8 cellular contexts compared by ENCODE assay signal in genomic region chr9:8856686-8857329, GRCh38.
DNase-seq lines count a peak whose midpoint lies in the region; ATAC-seq and TF ChIP-seq lines count a peak whose summit lies in the region.

No MANE protein-coding gene starts in this region.

- CTCF ChIA-PET in activated B cell treated with CpG ODN at 0.5 μM for 24 hours (lab: Charles Lee), result no interaction called here

- peak overlapping the region; percentile 76 for H3K4me3 ChIP-seq in iPS-11a (ENCODE audit: low read depth, low read length)

- H3K9me3 Mint-ChIP-seq in activated B cell treated with CpG ODN at 0.5 μM for 24 hours, result no peaks in the 10 kb centered on the region
- H3K9me3 Mint-ChIP-seq in stimulated activated effector memory CD8-positive, alpha-beta T cell treated with anti-CD3 and anti-CD28 coated beads, Interleukin-12 subunit alpha, Interleukin-12 subunit beta, amount 100 ng/mL, for 72 hours, result no peaks in the 10 kb centered on the region

- ATAC-seq in activated B cell treated with CpG ODN at 0.5 μM for 24 hours (ENCODE audit: low read depth), result no peak
- no peak for ATAC-seq in stimulated activated effector memory CD8-positive, alpha-beta T cell treated with anti-CD3 and anti-CD28 coated beads, Interleukin-12 subunit alpha, Interleukin-12 subunit beta, amount 100 ng/mL, for 72 hours

- peak; percentile 22 for DNase-seq in DMS153 treated with DMSO at 0.1 percent for 48 hours (lab: John Stamatoyannopoulos, UW; ENCODE audit: unreplicated experiment)
- DNase-seq in DMS153 (lab: John Stamatoyannopoulos, UW), result no peak
- DNase-seq in activated B cell treated with CpG ODN at 0.5 μM for 24 hours, result no peak
- DNase-seq in stimulated activated effector memory CD8-positive, alpha-beta T cell treated with anti-CD3 and anti-CD28 coated beads, Interleukin-12 subunit alpha, Interleukin-12 subunit beta, amount 100 ng/mL, for 72 hours (ENCODE audit: low spot score in 2 of 2), result no peak
- no peak for DNase-seq in T-helper 9 cell
- DNase-seq in MV-4-11 (lab: John Stamatoyannopoulos, UW), result no peak
- no peak for DNase-seq in SHP77 treated with DMSO at 0.1 percent for 48 hours (lab: John Stamatoyannopoulos, UW)

- H3K36me3 Mint-ChIP-seq in activated B cell treated with CpG ODN at 0.5 μM for 24 hours (ENCODE audit: low read depth), result no peaks in the 10 kb centered on the region
- H3K36me3 Mint-ChIP-seq in stimulated activated effector memory CD8-positive, alpha-beta T cell treated with anti-CD3 and anti-CD28 coated beads, Interleukin-12 subunit alpha, Interleukin-12 subunit beta, amount 100 ng/mL, for 72 hours, result no peaks in the 10 kb centered on the region

- no peak overlapping the region for H3K27ac Mint-ChIP-seq in activated B cell treated with CpG ODN at 0.5 μM for 24 hours
- no peak overlapping the region for H3K27ac Mint-ChIP-seq in stimulated activated effector memory CD8-positive, alpha-beta T cell treated with anti-CD3 and anti-CD28 coated beads, Interleukin-12 subunit alpha, Interleukin-12 subunit beta, amount 100 ng/mL, for 72 hours

- H3K27me3 Mint-ChIP-seq in activated B cell treated with CpG ODN at 0.5 μM for 24 hours, result peaks cover 37% of the 10 kb centered on the region

- POLR2A ChIA-PET in activated B cell treated with CpG ODN at 0.5 μM for 24 hours (lab: Charles Lee), result no interaction called here

- TF ChIP-seq CTCF in activated B cell treated with CpG ODN at 0.5 μM for 24 hours (IDR thresholded peaks at IDR 0.05), result no peak

- peak overlapping the region; percentile 38 for H3K4me3 Mint-ChIP-seq in activated B cell treated with CpG ODN at 0.5 μM for 24 hours
- peak overlapping the region; percentile 55 for H3K4me3 Mint-ChIP-seq in stimulated activated effector memory CD8-positive, alpha-beta T cell treated with anti-CD3 and anti-CD28 coated beads, Interleukin-12 subunit alpha, Interleukin-12 subunit beta, amount 100 ng/mL, for 72 hours

- intact Hi-C loops in activated B cell treated with CpG ODN at 0.5 μM for 24 hours (cut with micrococcal nuclease), result no loop called here

- peaks cover 15% of the 10 kb centered on the region for H3K4me1 Mint-ChIP-seq in activated B cell treated with CpG ODN at 0.5 μM for 24 hours
- peaks cover 10% of the 10 kb centered on the region for H3K4me1 Mint-ChIP-seq in stimulated activated effector memory CD8-positive, alpha-beta T cell treated with anti-CD3 and anti-CD28 coated beads, Interleukin-12 subunit alpha, Interleukin-12 subunit beta, amount 100 ng/mL, for 72 hours
